2 cellular contexts compared by ENCODE assay signal in the genomic region with DNA sequence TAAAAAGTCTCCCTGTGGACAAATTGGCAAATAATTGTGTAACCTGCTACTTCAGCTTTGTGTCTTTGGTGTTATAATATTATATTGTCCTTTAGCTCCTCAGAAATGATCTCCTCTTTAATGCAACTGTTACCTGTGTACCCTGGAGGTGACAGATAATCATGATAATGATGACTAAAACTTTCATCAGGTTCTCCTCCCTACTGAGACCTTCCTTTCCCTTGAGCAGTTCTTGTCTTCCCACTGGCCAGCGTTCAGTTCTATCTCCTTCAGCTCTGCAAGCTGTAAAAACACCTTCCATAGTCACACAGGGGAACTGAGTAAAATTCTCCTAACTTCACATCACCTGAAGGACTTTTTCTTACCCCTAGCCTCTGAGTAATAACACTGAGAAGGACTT.
TF ChIP-seq lines count a peak whose summit lies in the region.

No MANE protein-coding gene starts in this region.

TF ChIP-seq in HCT116, 20 proteins besides CTCF, POLR2A, EP300 and RAD21:
- no peak for TF ChIP-seq POLR2AphosphoS5 (IDR thresholded peaks at IDR 0.05; ENCODE audit: low read depth, low read length)
- peak; percentile 25; the same call in 1 of the 2 replicates for TF ChIP-seq FOSL1 (IDR thresholded peaks at IDR 0.05; ENCODE audit: low read depth)

TF ChIP-seq in K562, 482 proteins besides CTCF, POLR2A, EP300 and RAD21:
- TF ChIP-seq DDX20 (tag; IDR thresholded peaks at IDR 0.05; ENCODE audit: low read depth) (no peak), MEIS2 (IDR thresholded peaks at IDR 0.05; ENCODE audit: partially characterized antibody) (peak; percentile 12), ZEB2 (IDR thresholded peaks at IDR 0.05) (peak; percentile 69; the same call in 1 of the 2 replicates), CEBPB (tag; IDR thresholded peaks at IDR 0.05) (no peak), CREB1 (IDR thresholded peaks at IDR 0.05) (no peak), CREB1 (CRISPR knock-in tag; IDR thresholded peaks at IDR 0.05) (no peak), JUND (IDR thresholded peaks at IDR 0.05; ENCODE audit: borderline replicate concordance, low read depth, low read length) (peak; percentile 28; the same call in 1 of the 2 replicates), JUND (tag; IDR thresholded peaks at IDR 0.05; ENCODE audit: borderline replicate concordance, low read depth, low read length) (no peak)
- TF ChIP-seq, protein P1, sequence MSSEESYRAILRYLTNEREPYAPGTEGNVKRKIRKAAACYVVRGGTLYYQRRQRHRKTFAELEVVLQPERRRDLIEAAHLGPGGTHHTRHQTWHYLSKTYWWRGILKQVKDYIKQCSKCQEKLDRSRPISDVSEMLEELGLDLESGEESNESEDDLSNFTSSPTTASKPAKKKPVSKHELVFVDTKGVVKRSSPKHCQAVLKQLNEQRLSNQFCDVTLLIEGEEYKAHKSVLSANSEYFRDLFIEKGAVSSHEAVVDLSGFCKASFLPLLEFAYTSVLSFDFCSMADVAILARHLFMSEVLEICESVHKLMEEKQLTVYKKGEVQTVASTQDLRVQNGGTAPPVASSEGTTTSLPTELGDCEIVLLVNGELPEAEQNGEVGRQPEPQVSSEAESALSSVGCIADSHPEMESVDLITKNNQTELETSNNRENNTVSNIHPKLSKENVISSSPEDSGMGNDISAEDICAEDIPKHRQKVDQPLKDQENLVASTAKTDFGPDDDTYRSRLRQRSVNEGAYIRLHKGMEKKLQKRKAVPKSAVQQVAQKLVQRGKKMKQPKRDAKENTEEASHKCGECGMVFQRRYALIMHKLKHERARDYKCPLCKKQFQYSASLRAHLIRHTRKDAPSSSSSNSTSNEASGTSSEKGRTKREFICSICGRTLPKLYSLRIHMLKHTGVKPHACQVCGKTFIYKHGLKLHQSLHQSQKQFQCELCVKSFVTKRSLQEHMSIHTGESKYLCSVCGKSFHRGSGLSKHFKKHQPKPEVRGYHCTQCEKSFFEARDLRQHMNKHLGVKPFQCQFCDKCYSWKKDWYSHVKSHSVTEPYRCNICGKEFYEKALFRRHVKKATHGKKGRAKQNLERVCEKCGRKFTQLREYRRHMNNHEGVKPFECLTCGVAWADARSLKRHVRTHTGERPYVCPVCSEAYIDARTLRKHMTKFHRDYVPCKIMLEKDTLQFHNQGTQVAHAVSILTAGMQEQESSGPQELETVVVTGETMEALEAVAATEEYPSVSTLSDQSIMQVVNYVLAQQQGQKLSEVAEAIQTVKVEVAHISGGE (CRISPR knock-in tag; IDR thresholded peaks at IDR 0.05): no peak
- TF ChIP-seq, protein P2, sequence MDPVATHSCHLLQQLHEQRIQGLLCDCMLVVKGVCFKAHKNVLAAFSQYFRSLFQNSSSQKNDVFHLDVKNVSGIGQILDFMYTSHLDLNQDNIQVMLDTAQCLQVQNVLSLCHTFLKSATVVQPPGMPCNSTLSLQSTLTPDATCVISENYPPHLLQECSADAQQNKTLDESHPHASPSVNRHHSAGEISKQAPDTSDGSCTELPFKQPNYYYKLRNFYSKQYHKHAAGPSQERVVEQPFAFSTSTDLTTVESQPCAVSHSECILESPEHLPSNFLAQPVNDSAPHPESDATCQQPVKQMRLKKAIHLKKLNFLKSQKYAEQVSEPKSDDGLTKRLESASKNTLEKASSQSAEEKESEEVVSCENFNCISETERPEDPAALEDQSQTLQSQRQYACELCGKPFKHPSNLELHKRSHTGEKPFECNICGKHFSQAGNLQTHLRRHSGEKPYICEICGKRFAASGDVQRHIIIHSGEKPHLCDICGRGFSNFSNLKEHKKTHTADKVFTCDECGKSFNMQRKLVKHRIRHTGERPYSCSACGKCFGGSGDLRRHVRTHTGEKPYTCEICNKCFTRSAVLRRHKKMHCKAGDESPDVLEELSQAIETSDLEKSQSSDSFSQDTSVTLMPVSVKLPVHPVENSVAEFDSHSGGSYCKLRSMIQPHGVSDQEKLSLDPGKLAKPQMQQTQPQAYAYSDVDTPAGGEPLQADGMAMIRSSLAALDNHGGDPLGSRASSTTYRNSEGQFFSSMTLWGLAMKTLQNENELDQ (CRISPR knock-in tag; IDR thresholded peaks at IDR 0.05; ENCODE audit: borderline replicate concordance): no peak
TF ChIP-seq in K562: peak in this region for 3.
